In genomic region chr13:28318418-28318995, GRCh38 we compare ENCODE assay signal across 14 cellular contexts.
"Had no signal": no experiment of that assay in that cellular context is flagged by ENCODE, and none has a peak within 500 bp of the region (broad histone marks: within the 10 kb centered on the region; RNA-seq: fewer than 3 reads in every experiment).

No MANE protein-coding gene starts in this region.

- H3K4me1 ChIP-seq: upper lobe of right lung had no signal

- H3K79me2 ChIP-seq: hepatocyte had no signal

- H2AFZ ChIP-seq: hepatocyte had no signal

- ATAC-seq: activated CD4-positive, CD25-positive, alpha-beta regulatory T cell treated with anti-CD3 and anti-CD28 coated beads, Interleukin-2, amount 50 U/mL, for 24 hours; esophagus mucosa; naive thymus-derived CD4-positive, alpha-beta T cell; upper lobe of right lung had no signal

- H3K27me3 ChIP-seq: cardiac muscle cell, hepatocyte, upper lobe of right lung had no signal

- H3K4me3 ChIP-seq: cardiac muscle cell, hepatocyte, upper lobe of right lung had no signal

- H3K9me3 ChIP-seq: upper lobe of right lung had no signal

- H3K36me3 ChIP-seq: cardiac muscle cell, upper lobe of right lung had no signal

- DNase-seq: activated CD4-positive, alpha-beta T cell treated with anti-CD3 and anti-CD28 coated beads, Interleukin-2, amount 50 U/mL, for 1 hour; activated naive CD4-positive, alpha-beta T cell; islet precursor cell; mammary epithelial cell; naive thymus-derived CD4-positive, alpha-beta T cell; stimulated activated CD4-positive, alpha-beta T cell treated with anti-CD3 and anti-CD28 coated beads, Interleukin-15, amount 100 ng/mL, for 24 hours; stimulated activated CD4-positive, alpha-beta T cell treated with anti-CD3 and anti-CD28 coated beads, Interleukin-4, amount 100 ng/mL, for 4 hours; stimulated activated CD8-positive, alpha-beta memory T cell treated with anti-CD3 and anti-CD28 coated beads, Interleukin-4, amount 100 ng/mL, for 48 hours; stimulated activated naive CD4-positive, alpha-beta T cell treated with Interleukin-2 at 50 U/mL for 16 hours; upper lobe of right lung had no signal

- H3K4me2 ChIP-seq: hepatocyte had no signal

- H3K27ac ChIP-seq: cardiac muscle cell, hepatocyte, upper lobe of right lung had no signal
